In the genomic region with DNA sequence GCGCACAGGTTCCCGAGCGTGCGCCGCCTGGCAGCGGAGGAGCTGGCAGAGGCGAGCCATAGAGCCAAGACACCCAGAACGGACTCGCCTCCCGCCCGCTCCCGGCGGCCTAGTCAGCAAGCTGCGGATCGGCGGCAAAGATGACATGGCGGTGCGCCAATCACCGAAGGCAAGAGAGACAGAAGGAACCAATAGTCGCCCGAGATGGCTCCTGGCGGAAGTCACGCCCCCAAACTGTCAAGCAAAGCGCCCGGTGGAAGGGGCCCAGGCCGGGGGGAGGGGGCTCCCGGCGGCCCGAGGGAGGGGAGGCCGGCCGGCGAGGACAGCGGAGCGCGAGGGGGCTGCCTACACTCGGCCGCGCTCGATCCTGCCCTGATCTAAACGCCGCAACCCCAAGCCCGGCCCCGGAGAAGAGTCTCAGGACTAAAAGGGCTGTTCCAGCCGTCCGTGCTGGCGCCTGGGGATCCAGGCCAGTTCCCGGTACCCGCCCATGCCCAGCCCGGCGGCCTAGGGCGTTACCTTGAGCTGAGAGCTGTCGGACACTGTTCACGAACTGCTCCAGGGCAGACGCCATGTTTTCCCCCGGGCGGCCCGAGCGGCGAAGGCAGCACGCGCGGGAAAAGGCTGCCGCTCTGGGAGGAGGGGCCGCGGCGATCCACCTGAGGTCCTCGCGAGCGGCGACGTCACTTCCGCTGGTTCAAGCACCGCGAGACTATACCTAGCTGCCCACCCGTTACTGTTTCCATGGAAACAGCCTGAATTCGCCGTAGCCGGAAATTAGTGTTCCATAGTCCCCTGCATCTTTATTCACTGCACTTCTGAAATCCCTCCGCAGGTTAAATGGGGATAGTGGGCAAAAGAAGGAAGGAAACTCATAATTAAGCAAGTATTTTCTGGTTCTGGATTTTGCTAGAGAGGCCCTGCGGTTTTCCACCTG, we compare ENCODE assay signal across 8 cellular contexts. TPM values are rescaled to one million over a fixed set of nuclear protein-coding genes. Genes with fewer than 3 reads are reported as not detected.
DNase-seq lines count a peak whose midpoint lies in the region; ATAC-seq and TF ChIP-seq lines count a peak whose summit lies in the region.

COPS3 (minus strand) TSS at position 634 of the 937 bp plus-strand sequence; CDS start at position 574, 60 bp downstream.

- 0 out of 2 replicates have a peak, but pooled peaks have one; percentile 13 for TF ChIP-seq EP300 in Ishikawa (IDR thresholded peaks at IDR 0.05; ENCODE audit: borderline replicate concordance)

- H3F3A ChIP-seq in PC-3 (ENCODE audit: low read length, unreplicated experiment) = no peaks in the 10 kb centered on the region

- no peak for TF ChIP-seq CTCF in PC-3 (conservative IDR thresholded peaks at IDR 0.05; ENCODE audit: low read depth, low read length)

- CTCF ChIA-PET in PC-3 (lab: Charles Lee) = interaction anchor here (0.6 to 0.7 kb wide), 3 partner anchors 40 to 290 kb away, joined by 3 to 5 read pairs (median 4); no protein-coding TSS in a partner anchor

- no peaks in the 10 kb centered on the region for H3K9me3 ChIP-seq in PC-3 (ENCODE audit: low read length)

- intact Hi-C loops in PC-3 (cut with micrococcal nuclease) = loop anchor here (5.0 kb wide), 1 partner anchor 44 kb away; the partner anchor contains the start of gene FLCN

- peak within 1 kb of the TSS; percentile 88 for H3K27ac ChIP-seq in PC-3 (ENCODE audit: low read length)
- H3K27ac ChIP-seq in epithelial cell of prostate = peak within 1 kb of the TSS; percentile 77

- H3K4me3 ChIP-seq in PC-3 (ENCODE audit: low read length) = peak within 1 kb of the TSS; percentile 82

- peaks cover 50% of the 10 kb centered on the region for H3K79me2 ChIP-seq in PC-3 (ENCODE audit: low read length)

- H3K9ac ChIP-seq in PC-3 (ENCODE audit: low read length) = peak within 1 kb of the TSS; percentile 98

- no TSS peak for BruUV-seq in PC-3 (replicated peaks; lab: Mats Ljungman, UMichigan)

- ATAC-seq in GM21576 (IDR thresholded peaks at IDR 0.05; ENCODE audit: unreplicated experiment) (peak; percentile 84), PC-3 (peak; percentile 93)

- no peaks in the 10 kb centered on the region for H3K9me2 ChIP-seq in PC-3 (replicated peaks; ENCODE audit: low read length)

- POLR2A ChIA-PET in PC-3 (lab: Charles Lee; ENCODE audit: unreplicated experiment) = interaction anchor here (0.7 kb wide), 2 partner anchors 12 to 46 kb away, joined by 3 to 4 read pairs; no protein-coding TSS in a partner anchor

- DNase-seq in DMS114 treated with DMSO at 0.1 percent for 48 hours (lab: John Stamatoyannopoulos, UW; ENCODE audit: unreplicated experiment) (peak; percentile 63), PC-3 (peak; percentile 99), activated T-cell treated with anti-CD3 and anti-CD28 coated beads for 48 hours (ENCODE audit: low read depth) (peak; percentile 96), epithelial cell of prostate (ENCODE audit: low read depth, low spot score) (peak; percentile 78), mucosa of gallbladder (ENCODE audit: low spot score) (peak; percentile 98)
- peak; percentile 94 for DNase-seq in stimulated activated CD8-positive, alpha-beta memory T cell treated with anti-CD3 and anti-CD28 coated beads, Interleukin-4, amount 100 ng/mL, for 4 hours (ENCODE audit: low read depth in 2 of 2, low spot score in 1 of 2)

- H3K36me3 ChIP-seq in PC-3 (ENCODE audit: low read depth, low read length) = peaks cover 7% of the 10 kb centered on the region; the same call in 1 of the 2 replicates

- H3K27me3 ChIP-seq in PC-3 (ENCODE audit: low read length) = no peaks in the 10 kb centered on the region

- peaks cover 16% of the 10 kb centered on the region for H3K4me1 ChIP-seq in PC-3 (ENCODE audit: insufficient read depth, low read length)

- peak within 1 kb of the TSS; percentile 89 for H3K4me2 ChIP-seq in PC-3 (ENCODE audit: low read length)

- peaks cover 39% of the 10 kb centered on the region for H4K20me1 ChIP-seq in PC-3 (ENCODE audit: low read length)

- no peak for TF ChIP-seq RAD21 in Ishikawa (IDR thresholded peaks at IDR 0.05; ENCODE audit: low read depth)

- H2AFZ ChIP-seq in PC-3 (ENCODE audit: low read length) = peak within 1 kb of the TSS; percentile 93

TF ChIP-seq in Ishikawa, 13 proteins besides CTCF, POLR2A, EP300 and RAD21:
- TF ChIP-seq TCF12 (IDR thresholded peaks at IDR 0.05; ENCODE audit: low read depth) = peak; percentile 20; the same call in 1 of the 2 replicates
- peak; percentile 29; the same call in 1 of the 2 replicates for TF ChIP-seq CEBPB (IDR thresholded peaks at IDR 0.05)
- peak; percentile 92 for TF ChIP-seq YY1 (IDR thresholded peaks at IDR 0.05; ENCODE audit: low read depth)
- no peak for TF ChIP-seq FOXM1 (IDR thresholded peaks at IDR 0.05; ENCODE audit: borderline replicate concordance, low read depth)
- TF ChIP-seq TEAD4 (IDR thresholded peaks at IDR 0.05) = 0 out of 2 replicates have a peak, but pooled peaks have one; percentile 51
- peak; percentile 90 for TF ChIP-seq TAF1 (IDR thresholded peaks at IDR 0.05; ENCODE audit: low read depth)
- TF ChIP-seq USF1 (IDR thresholded peaks at IDR 0.05) = no peak
- TF ChIP-seq ZBTB7A (IDR thresholded peaks at IDR 0.05; ENCODE audit: low read depth) = 0 out of 2 replicates have a peak, but pooled peaks have one; percentile 38
- TF ChIP-seq EGR1 (IDR thresholded peaks at IDR 0.05) = no peak
- peak; percentile 71; the same call in 1 of the 2 replicates for TF ChIP-seq CREB1 (IDR thresholded peaks at IDR 0.05; ENCODE audit: low read depth)
- no peak for TF ChIP-seq NFIC (IDR thresholded peaks at IDR 0.05)
- TF ChIP-seq, protein P1, sequence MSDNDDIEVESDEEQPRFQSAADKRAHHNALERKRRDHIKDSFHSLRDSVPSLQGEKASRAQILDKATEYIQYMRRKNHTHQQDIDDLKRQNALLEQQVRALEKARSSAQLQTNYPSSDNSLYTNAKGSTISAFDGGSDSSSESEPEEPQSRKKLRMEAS (IDR thresholded peaks at IDR 0.05) = peak; percentile 95

RNA-seq across cellular contexts. Expression of gene COPS3, which starts in this region (rescaled TPM):
- 178 and 205 TPM in 2 replicates for total RNA-seq in PC-3 (2014; rRNA removed)
- 43.8 TPM for total RNA-seq in mucosa of gallbladder

Comparison
In these comparisons a context has a peak if more than half of its experiments do, and no peak if none do; other contexts are left out.
1. Peak in every context shown above with its lines: DNase-seq, ATAC-seq, H3K4me3 ChIP-seq and H3K27ac ChIP-seq.